8 cellular contexts compared by ENCODE assay signal in the genomic region with DNA sequence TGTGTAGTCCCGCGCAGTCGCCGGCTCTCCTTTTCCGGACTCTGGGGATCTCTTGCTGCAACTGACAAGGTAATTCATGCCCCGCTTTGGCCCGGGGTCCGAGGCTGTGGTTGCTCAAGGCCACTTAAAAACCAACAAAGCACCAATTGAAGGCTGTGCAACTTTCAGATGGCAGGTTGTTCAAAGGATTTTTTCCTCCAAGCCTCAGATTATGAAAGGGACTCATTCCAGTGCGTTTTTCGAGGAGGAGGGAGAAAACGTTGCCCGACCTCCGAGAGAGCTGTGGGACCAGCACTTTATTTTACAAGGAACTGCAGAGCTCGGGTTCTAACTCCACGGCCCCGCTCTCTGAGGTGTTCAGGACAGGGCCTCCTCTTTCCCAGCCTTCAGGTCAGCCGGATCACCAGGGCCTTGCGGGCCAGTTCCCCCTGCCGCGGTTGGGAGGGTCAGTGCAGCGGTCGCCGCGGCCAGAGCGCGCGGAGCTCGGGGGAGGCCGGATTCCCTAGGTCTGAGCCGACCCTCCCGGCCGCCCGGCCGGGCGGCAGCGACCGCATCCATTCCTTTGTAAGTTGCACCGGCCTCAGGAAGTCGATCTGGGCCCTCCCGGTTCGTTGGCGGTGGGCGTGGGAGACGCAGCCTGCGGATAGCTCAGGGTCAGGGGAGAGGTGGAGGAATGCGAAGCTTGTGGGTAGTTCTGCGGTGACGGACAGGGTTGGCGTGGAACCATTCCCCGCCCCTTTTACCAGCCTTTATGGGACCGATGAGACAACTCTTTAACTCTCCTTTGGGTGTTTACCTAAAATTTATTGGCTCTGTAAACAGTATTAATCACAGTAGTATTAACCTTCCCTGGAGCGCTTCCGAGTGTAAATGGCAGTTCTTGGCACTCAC. TPM values are rescaled to one million over a fixed set of nuclear protein-coding genes. Genes with fewer than 3 reads are reported as not detected.
A peak's percentile ranks its signal among the peaks of the same experiment; 100 is the strongest.
DNase-seq lines count a peak whose midpoint lies in the region; ATAC-seq, FAIRE-seq and TF ChIP-seq lines count a peak whose summit lies in the region.

No MANE protein-coding gene starts in this region.

- H3K27ac ChIP-seq in CD4-positive, alpha-beta memory T cell (ENCODE audit: low read depth, low read length) = no peak overlapping the region

- POLR2A ChIA-PET in CD4-positive, alpha-beta memory T cell (lab: Charles Lee; ENCODE audit: partially characterized antibody) = interaction anchor here (0.9 to 2.1 kb wide), 4 partner anchors 58 to 143 kb away, joined by 3 to 10 read pairs (median 4); no protein-coding TSS in a partner anchor
- POLR2A ChIA-PET in activated CD8-positive, alpha-beta T cell treated with anti-CD3 and anti-CD28 coated beads for 36 hours (lab: Charles Lee) = interaction anchor here (0.7 to 2.3 kb wide), 4 partner anchors 19 to 77 kb away, joined by 3 to 9 read pairs (median 3); no protein-coding TSS in a partner anchor
- POLR2A ChIA-PET in naive thymus-derived CD8-positive, alpha-beta T cell (lab: Charles Lee) = interaction anchor here (1.4 kb wide), 2 partner anchors 48 to 57 kb away, joined by 3 to 4 read pairs; no protein-coding TSS in a partner anchor

- CTCF ChIA-PET in CD4-positive, alpha-beta memory T cell (lab: Charles Lee; ENCODE audit: partially characterized antibody) = interaction anchor here (1.0 to 1.4 kb wide), 4 partner anchors 12 to 202 kb away, joined by 3 to 4 read pairs (median 4); no protein-coding TSS in a partner anchor
- CTCF ChIA-PET in activated CD8-positive, alpha-beta T cell treated with anti-CD3 and anti-CD28 coated beads for 36 hours (lab: Charles Lee) = interaction anchor here (1.3 to 1.7 kb wide), 3 partner anchors 16 to 68 kb away, joined by 3 to 5 read pairs (median 5); no protein-coding TSS in a partner anchor

- H3K36me3 ChIP-seq in CD4-positive, alpha-beta memory T cell (ENCODE audit: insufficient read depth, low read length) = no peaks in the 10 kb centered on the region

- intact Hi-C loops in CD4-positive, alpha-beta memory T cell (cut with micrococcal nuclease) = loop anchor here (5.0 to 10.0 kb wide), 3 partner anchors 131 to 189 kb away; partner anchors contain the start of gene SF3B5
- intact Hi-C loops in activated CD8-positive, alpha-beta T cell treated with anti-CD3 and anti-CD28 coated beads for 36 hours (cut with micrococcal nuclease) = loop anchor here (5.0 kb wide), 1 partner anchor 66 kb away; no protein-coding TSS in a partner anchor

- H3K4me1 Mint-ChIP-seq in CD4-positive, alpha-beta memory T cell = peaks cover 13 to 25% (median 23%) of the 10 kb centered on the region in 4 donors
- H3K4me1 Mint-ChIP-seq in activated CD8-positive, alpha-beta T cell treated with anti-CD3 and anti-CD28 coated beads for 36 hours (ENCODE audit: low read depth) = peaks cover 18% of the 10 kb centered on the region
- peaks cover 13 to 28% (median 22%) of the 10 kb centered on the region in 4 donors for H3K4me1 Mint-ChIP-seq in naive thymus-derived CD8-positive, alpha-beta T cell

- peaks cover 20% of the 10 kb centered on the region for H3K4me1 ChIP-seq in CD4-positive, alpha-beta memory T cell (ENCODE audit: insufficient read depth, low read length)

- H3K4me3 ChIP-seq in CD4-positive, alpha-beta memory T cell (ENCODE audit: low read length in 2 of 2) = peak overlapping the region; percentile 22 to 89
- H3K4me3 ChIP-seq in fibroblast of villous mesenchyme (ENCODE audit: low read depth, low read length) = peak overlapping the region; percentile 93

- no peaks in the 10 kb centered on the region for H3K9me3 ChIP-seq in CD4-positive, alpha-beta memory T cell (ENCODE audit: control insufficient read depth in 1 of 2, low read length in 2 of 2)

- H3K27me3 Mint-ChIP-seq in CD4-positive, alpha-beta memory T cell = no peaks in the 10 kb centered on the region
- H3K27me3 Mint-ChIP-seq in activated CD8-positive, alpha-beta T cell treated with anti-CD3 and anti-CD28 coated beads for 36 hours = peaks cover 15% of the 10 kb centered on the region
- H3K27me3 Mint-ChIP-seq in naive thymus-derived CD8-positive, alpha-beta T cell = peaks cover 5 to 24% (median 8%) of the 10 kb centered on the region in 5 donors

- FAIRE-seq in HTR-8/SVneo (lab: Jason Lieb, UNC) = peak; percentile 51

- DNase-seq in CD4-positive, alpha-beta memory T cell = peak in 1 of 5 donors; percentile 41
- peak; percentile 70 for DNase-seq in HTR-8/SVneo (ENCODE audit: insufficient read length, low spot score)
- DNase-seq in activated CD8-positive, alpha-beta T cell treated with anti-CD3 and anti-CD28 coated beads for 36 hours = peak; percentile 42
- DNase-seq in fibroblast of villous mesenchyme (ENCODE audit: low read depth) = peak; percentile 95
- peak in 3 of 10 donors; percentile 4 to 35 (median 5) for DNase-seq in naive thymus-derived CD8-positive, alpha-beta T cell
- DNase-seq in NCI-H446 (lab: John Stamatoyannopoulos, UW) = no peak

- ATAC-seq in activated CD8-positive, alpha-beta T cell treated with anti-CD3 and anti-CD28 coated beads for 36 hours = no peak
- ATAC-seq in naive thymus-derived CD8-positive, alpha-beta T cell = peak in 1 of 2 donors; percentile 8
- no peak for ATAC-seq in HG03457 (IDR thresholded peaks at IDR 0.05; ENCODE audit: unreplicated experiment)
- ATAC-seq in GM19397 (IDR thresholded peaks at IDR 0.05; ENCODE audit: unreplicated experiment) = no peak

- peak overlapping the region; percentile 88 to 98 (median 96) for H3K4me3 Mint-ChIP-seq in CD4-positive, alpha-beta memory T cell
- H3K4me3 Mint-ChIP-seq in activated CD8-positive, alpha-beta T cell treated with anti-CD3 and anti-CD28 coated beads for 36 hours = peak overlapping the region; percentile 78
- H3K4me3 Mint-ChIP-seq in naive thymus-derived CD8-positive, alpha-beta T cell = peak overlapping the region; percentile 91 to 99 (median 94)

- no peak for TF ChIP-seq CTCF in activated CD8-positive, alpha-beta T cell treated with anti-CD3 and anti-CD28 coated beads for 36 hours (IDR thresholded peaks at IDR 0.05)
- TF ChIP-seq CTCF in fibroblast of villous mesenchyme (IDR thresholded peaks at IDR 0.05; ENCODE audit: insufficient read depth, low read depth, low read length) = no peak

- H3K27me3 ChIP-seq in CD4-positive, alpha-beta memory T cell (ENCODE audit: insufficient read depth, low read length) = no peaks in the 10 kb centered on the region

- H3K36me3 Mint-ChIP-seq in CD4-positive, alpha-beta memory T cell = peaks cover 0 to 9% of the 10 kb centered on the region in 2 donors
- H3K36me3 Mint-ChIP-seq in activated CD8-positive, alpha-beta T cell treated with anti-CD3 and anti-CD28 coated beads for 36 hours (ENCODE audit: low read depth) = no peaks in the 10 kb centered on the region
- H3K36me3 Mint-ChIP-seq in naive thymus-derived CD8-positive, alpha-beta T cell = no peaks in the 10 kb centered on the region

- H3K27ac Mint-ChIP-seq in CD4-positive, alpha-beta memory T cell = peak overlapping the region in 2 of 7 donors; percentile 22 to 77
- H3K27ac Mint-ChIP-seq in activated CD8-positive, alpha-beta T cell treated with anti-CD3 and anti-CD28 coated beads for 36 hours = no peak overlapping the region
- H3K27ac Mint-ChIP-seq in naive thymus-derived CD8-positive, alpha-beta T cell = peak overlapping the region in 6 of 10 donors; percentile 18 to 88 (median 42)

- no peaks in the 10 kb centered on the region for H3K9me3 Mint-ChIP-seq in CD4-positive, alpha-beta memory T cell
- H3K9me3 Mint-ChIP-seq in activated CD8-positive, alpha-beta T cell treated with anti-CD3 and anti-CD28 coated beads for 36 hours = no peaks in the 10 kb centered on the region
- no peaks in the 10 kb centered on the region for H3K9me3 Mint-ChIP-seq in naive thymus-derived CD8-positive, alpha-beta T cell

RNA-seq across cellular contexts. Expression of gene UTRN, which starts 1.6 kb away (rescaled TPM):
- 100 to 1,000 TPM; 219 to 227 TPM for total RNA-seq in CD4-positive, alpha-beta memory T cell
- polyA plus RNA-seq in CD4-positive, alpha-beta memory T cell = 10 to 100 TPM; 18.8 to 99.0 TPM
- 10 to 100 TPM; 53.9 to 58.5 TPM for total RNA-seq in activated CD8-positive, alpha-beta T cell treated with anti-CD3 and anti-CD28 coated beads for 36 hours
- total RNA-seq in fibroblast of villous mesenchyme = 115 and 132 TPM in 2 replicates
- 100 to 1,000 TPM; 140 to 153 TPM for total RNA-seq in naive thymus-derived CD8-positive, alpha-beta T cell
- 10 to 100 TPM; 37.9 to 40.3 (median 38.2) TPM for polyA plus RNA-seq in naive thymus-derived CD8-positive, alpha-beta T cell

Comparison
In these comparisons a context has a peak if more than half of its experiments do, and no peak if none do; other contexts are left out.
1. DNase-seq: peak in HTR-8/SVneo (single experiment), activated CD8-positive, alpha-beta T cell treated with anti-CD3 and anti-CD28 coated beads for 36 hours (single experiment) and fibroblast of villous mesenchyme (single experiment); none in NCI-H446 (0 of 2).
2. Peak in every context shown above with its lines, with median percentiles within 50 percentile points of each other: H3K4me3 Mint-ChIP-seq.